In genomic region chr7:151088856-151089699, GRCh38 we compare ENCODE assay signal across 7 cellular contexts. TPM values are rescaled to one million over a fixed set of nuclear protein-coding genes. Genes with fewer than 3 reads are reported as not detected.
DNase-seq lines count a peak whose midpoint lies in the region; ATAC-seq and TF ChIP-seq lines count a peak whose summit lies in the region.

No MANE protein-coding gene starts in this region.

- H3K27ac ChIP-seq in SK-N-MC (0 out of 2 replicates have a peak overlapping the region, but pooled peaks have one; percentile 6), aorta (ENCODE audit: low read depth in 1 of 2, low read length in 2 of 2) (no peak overlapping the region)

- H3K4me1 ChIP-seq in mucosa of stomach (ENCODE audit: control insufficient read depth, insufficient read depth, low read length) (peaks cover 45% of the 10 kb centered on the region), aorta (ENCODE audit: control insufficient read depth in 1 of 2, insufficient read depth in 2 of 2, low read length in 2 of 2) (no peaks in the 10 kb centered on the region)

- H3K9me3 ChIP-seq in SK-N-MC (ENCODE audit: low read depth, low read length), result no peaks in the 10 kb centered on the region
- no peaks in the 10 kb centered on the region for H3K9me3 ChIP-seq in mucosa of stomach (ENCODE audit: control insufficient read depth, low read length)
- no peaks in the 10 kb centered on the region for H3K9me3 ChIP-seq in aorta (ENCODE audit: control insufficient read depth, low read length)

- TF ChIP-seq POLR2A in erythroblast (IDR thresholded peaks at IDR 0.05; ENCODE audit: low read length), result peak; percentile 30

- intact Hi-C loops in aorta (cut with DNase I), result no loop called here

- H3K9ac ChIP-seq in SK-N-MC (ENCODE audit: insufficient read length) (peak overlapping the region; percentile 20), mucosa of stomach (ENCODE audit: low read length) (peak overlapping the region; percentile 75)

- H3K4me3 ChIP-seq in SK-N-MC, result peak overlapping the region; percentile 98; the same call in 1 of the 2 replicates
- no peak overlapping the region for H3K4me3 ChIP-seq in mucosa of stomach (ENCODE audit: low read length)
- H3K4me3 ChIP-seq in aorta (ENCODE audit: low read length in 2 of 2), result no peak overlapping the region

- 76 to 80% methylated on average over 29 to 30 of the region's 30 CpGs for WGBS in aorta, 2 donors

- ATAC-seq in aorta (ENCODE audit: low FRiP score), result peak; percentile 55
- no peak for ATAC-seq in GM21576 (IDR thresholded peaks at IDR 0.05; ENCODE audit: unreplicated experiment)
- ATAC-seq in GM18868 (IDR thresholded peaks at IDR 0.05; ENCODE audit: unreplicated experiment), result no peak

- peak; percentile 99 for DNase-seq in H4 (ENCODE audit: low spot score)
- no peak for DNase-seq in SK-N-MC (ENCODE audit: low read depth, low spot score)
- DNase-seq in erythroblast (lab: John Stamatoyannopoulos, UW), result peak; percentile 53 to 64
- peak; percentile 86 to 94 for DNase-seq in aorta

- H3K27me3 ChIP-seq in mucosa of stomach (ENCODE audit: control insufficient read depth, insufficient read depth, low read length), result peaks cover 4% of the 10 kb centered on the region
- no peaks in the 10 kb centered on the region for H3K27me3 ChIP-seq in aorta (ENCODE audit: control insufficient read depth in 1 of 2, insufficient read depth in 2 of 2, low read length in 1 of 2)

- H3K36me3 ChIP-seq in SK-N-MC (ENCODE audit: insufficient read depth, low read length) (no peaks in the 10 kb centered on the region; the same call in 1 of the 2 replicates), mucosa of stomach (ENCODE audit: control insufficient read depth, insufficient read depth, low read length) (no peaks in the 10 kb centered on the region), aorta (ENCODE audit: control insufficient read depth in 1 of 2, insufficient read depth in 2 of 2, low read length in 1 of 2) (no peaks in the 10 kb centered on the region)

RNA-seq across cellular contexts. Expression of gene AGAP3, which starts 2.8 kb away (rescaled TPM):
- total RNA-seq in H4 (2014; rRNA removed; shearing (Covaris generic)), result 26.1 and 36.6 TPM in 2 replicates
- total RNA-seq in aorta, result 100 to 1,000 TPM in 1 of 2 donors, 10 to 100 TPM in 1; 60.6 to 115 TPM
- 100 to 1,000 TPM in 1 of 2 donors, 10 to 100 TPM in 1; 21.5 to 105 TPM for polyA plus RNA-seq in aorta

RNA-seq across cellular contexts. Expression of gene TMUB1, which starts 5.8 kb away (rescaled TPM):
- total RNA-seq in H4 (2014; rRNA removed; shearing (Covaris generic)), result 37.1 and 37.3 TPM in 2 replicates
- total RNA-seq in aorta, result 10 to 100 TPM; 32.7 to 33.9 TPM
- polyA plus RNA-seq in aorta, result 10 to 100 TPM; 19.0 to 72.4 TPM

RNA-seq across cellular contexts. Expression of gene FASTK, which starts 8.5 kb away (rescaled TPM):
- 70.0 and 100 TPM in 2 replicates for total RNA-seq in H4 (2014; rRNA removed; shearing (Covaris generic))
- 10 to 100 TPM; 45.6 to 56.6 TPM for total RNA-seq in aorta
- polyA plus RNA-seq in aorta, result 100 to 1,000 TPM in 1 of 2 donors, 10 to 100 TPM in 1; 58.4 to 216 TPM

RNA-seq across cellular contexts. Expression of gene SLC4A2, which starts 29.7 kb away (rescaled TPM):
- total RNA-seq in H4 (2014; rRNA removed; shearing (Covaris generic)), result 61.6 and 82.9 TPM in 2 replicates
- 100 to 1,000 TPM; 118 to 128 TPM for total RNA-seq in aorta
- 100 to 1,000 TPM in 1 of 2 donors, 10 to 100 TPM in 1; 37.1 to 215 TPM for polyA plus RNA-seq in aorta

RNA-seq across cellular contexts. Expression of gene CDK5, which starts 31.4 kb away (rescaled TPM):
- total RNA-seq in H4 (2014; rRNA removed; shearing (Covaris generic)), result 43.8 and 46.0 TPM in 2 replicates
- 1 to 10 TPM; 4.1 to 6.6 TPM for total RNA-seq in aorta
- polyA plus RNA-seq in aorta, result 1 to 10 TPM; 6.0 to 8.9 TPM
